ENCODE assay signal across 30 cellular contexts in the genomic region with DNA sequence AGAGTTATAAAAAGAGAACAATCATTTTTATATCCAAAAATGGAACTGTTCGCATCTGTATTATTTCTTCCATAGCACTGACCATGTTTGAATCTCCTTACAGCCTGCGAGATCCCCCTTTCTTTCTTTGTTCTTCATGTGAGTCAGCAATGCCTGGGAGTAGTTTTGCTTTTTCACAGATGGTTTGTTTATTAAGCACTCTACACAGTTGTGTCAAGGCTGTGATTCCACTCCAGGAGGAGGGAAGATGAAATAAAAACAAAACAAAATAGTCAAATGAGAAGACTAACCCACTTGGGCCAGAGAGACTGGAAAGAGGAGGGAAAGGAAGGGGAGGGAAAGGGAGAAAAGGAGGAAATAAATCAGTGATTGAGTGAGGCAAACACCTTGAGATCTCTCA. TPM values are rescaled to one million over a fixed set of nuclear protein-coding genes. Genes with fewer than 3 reads are reported as not detected.
DNase-seq lines count a peak whose midpoint lies in the region; ATAC-seq, FAIRE-seq and TF ChIP-seq lines count a peak whose summit lies in the region.
"Had no signal": no experiment of that assay in that cellular context is flagged by ENCODE, and none has a peak within 500 bp of the region (broad histone marks: within the 10 kb centered on the region; RNA-seq: fewer than 3 reads in every experiment).

No MANE protein-coding gene starts in this region.

- H3K9me3 ChIP-seq in AG04450 (ENCODE audit: control insufficient read depth, insufficient read depth, low read length): no peaks in the 10 kb centered on the region
- no peaks in the 10 kb centered on the region for H3K9me3 ChIP-seq in pancreas
- no peaks in the 10 kb centered on the region for H3K9me3 ChIP-seq in gastrocnemius medialis
- H3K9me3 ChIP-seq in esophagus squamous epithelium: no peaks in the 10 kb centered on the region
- H3K9me3 ChIP-seq: suprapubic skin had no signal

- ATAC-seq in pancreas (no peak), gastrocnemius medialis (no peak)
- ATAC-seq: activated CD4-positive, CD25-positive, alpha-beta regulatory T cell treated with anti-CD3 and anti-CD28 coated beads, Interleukin-2, amount 50 U/mL, for 24 hours; activated CD8-positive, alpha-beta T cell treated with anti-CD3 and anti-CD28 coated beads, Interleukin-2, amount 10 ng/mL, durations not matched to agents 7 days and 5 days; activated naive CD8-positive, alpha-beta T cell treated with anti-CD3 and anti-CD28 coated beads, Interleukin-2, amount 50 U/mL, for 24 hours; effector memory CD8-positive, alpha-beta T cell; esophagus mucosa; left colon; PC-3; stimulated activated memory B cell treated with anti-CD40 and anti-IgM and Interleukin-4, amounts not matched to agents 10 μg/mL and 1 μg/mL and 100 μg/mL, for 72 hours had no signal

- H3K4me3 ChIP-seq in AG04450 (ENCODE audit: low read depth, low read length): no peak overlapping the region
- H3K4me3 ChIP-seq in pancreas: no peak overlapping the region
- no peak overlapping the region for H3K4me3 ChIP-seq in gastrocnemius medialis
- H3K4me3 ChIP-seq in esophagus squamous epithelium: no peak overlapping the region
- H3K4me3 ChIP-seq: suprapubic skin had no signal

- in situ Hi-C loops in GM13976 (cut with MboI; ENCODE audit: low sequenced_read_pairs, unreplicated experiment): no loop called here
- in situ Hi-C loops in gastrocnemius medialis (cut with MboI; ENCODE audit: low sequenced_read_pairs in 4 of 4): no loop called here

- H3K9me3 Mint-ChIP-seq in chondrocyte (ENCODE audit: low read depth): no peaks in the 10 kb centered on the region
- H3K9me3 Mint-ChIP-seq: activated naive CD8-positive, alpha-beta T cell treated with anti-CD3 and anti-CD28 coated beads, Interleukin-2, amount 50 U/mL, for 24 hours; effector memory CD8-positive, alpha-beta T cell; memory B cell; stimulated activated memory B cell treated with anti-CD40 and anti-IgM and Interleukin-4, amounts not matched to agents 10 μg/mL and 1 μg/mL and 100 μg/mL, for 72 hours had no signal

- H3K4me1 Mint-ChIP-seq in chondrocyte (ENCODE audit: low read depth): no peaks in the 10 kb centered on the region
- H3K4me1 Mint-ChIP-seq: stimulated activated memory B cell treated with anti-CD40 and anti-IgM and Interleukin-4, amounts not matched to agents 10 μg/mL and 1 μg/mL and 100 μg/mL, for 72 hours had no signal

- TF ChIP-seq POLR2A in gastrocnemius medialis (IDR thresholded peaks at IDR 0.05) (no peak), esophagus squamous epithelium (IDR thresholded peaks at IDR 0.05) (no peak)

- DNase-seq in AG04450 (ENCODE audit: low read depth, low spot score): peak; percentile 20
- DNase-seq in GM13976 (ENCODE audit: low spot score): peak; percentile 15
- DNase-seq in amniotic epithelial cell (ENCODE audit: low read depth): peak; percentile 16
- DNase-seq in kidney glomerular epithelial cell (lab: John Stamatoyannopoulos, UW): peak; percentile 68
- no peak for DNase-seq in chondrocyte (ENCODE audit: low spot score)
- no peak for DNase-seq in pancreas
- no peak for DNase-seq in gastrocnemius medialis
- no peak for DNase-seq in esophagus squamous epithelium (lab: John Stamatoyannopoulos, UW)
- DNase-seq: activated CD8-positive, alpha-beta T cell treated with anti-CD3 and anti-CD28 coated beads, Interleukin-2, amount 10 ng/mL, durations not matched to agents 7 days and 5 days; activated effector memory CD4-positive, alpha-beta T cell treated with anti-CD3 and anti-CD28 coated beads, Interleukin-2, amount 50 U/mL, for 16 hours; activated naive CD8-positive, alpha-beta T cell treated with anti-CD3 and anti-CD28 coated beads, Interleukin-2, amount 50 U/mL, for 24 hours; activated T-cell treated with anti-CD3 and anti-CD28 coated beads for 4 hours; brain microvascular endothelial cell; effector memory CD8-positive, alpha-beta T cell; left colon; NCI-H1436 treated with DMSO at 0.1 percent for 48 hours; NCI-H2171; NCI-H524; PC-3; SHP77; stimulated activated CD4-positive, alpha-beta T cell treated with anti-CD3 and anti-CD28 coated beads, Interleukin-2, amount 100 ng/mL, for 48 hours had no signal

- peaks cover 2% of the 10 kb centered on the region for H3K27me3 Mint-ChIP-seq in chondrocyte (ENCODE audit: low read depth)
- H3K27me3 Mint-ChIP-seq: activated naive CD8-positive, alpha-beta T cell treated with anti-CD3 and anti-CD28 coated beads, Interleukin-2, amount 50 U/mL, for 24 hours; effector memory CD8-positive, alpha-beta T cell; stimulated activated memory B cell treated with anti-CD40 and anti-IgM and Interleukin-4, amounts not matched to agents 10 μg/mL and 1 μg/mL and 100 μg/mL, for 72 hours had no signal

- no peak overlapping the region for H3K4me3 Mint-ChIP-seq in chondrocyte (ENCODE audit: unreplicated experiment)
- H3K4me3 Mint-ChIP-seq: activated CD8-positive, alpha-beta T cell treated with anti-CD3 and anti-CD28 coated beads, Interleukin-2, amount 10 ng/mL, durations not matched to agents 7 days and 5 days; activated naive CD8-positive, alpha-beta T cell treated with anti-CD3 and anti-CD28 coated beads, Interleukin-2, amount 50 U/mL, for 24 hours; effector memory CD8-positive, alpha-beta T cell; memory B cell; stimulated activated memory B cell treated with anti-CD40 and anti-IgM and Interleukin-4, amounts not matched to agents 10 μg/mL and 1 μg/mL and 100 μg/mL, for 72 hours had no signal

- no peak for TF ChIP-seq CTCF in AG04450 (IDR thresholded peaks at IDR 0.05; ENCODE audit: low read depth, low read length)
- TF ChIP-seq CTCF in GM13976 (IDR thresholded peaks at IDR 0.05; ENCODE audit: borderline replicate concordance, control extremely low read depth, extremely low read depth, insufficient read depth, missing control alignments): no peak
- TF ChIP-seq CTCF in chondrocyte (IDR thresholded peaks at IDR 0.05): no peak
- TF ChIP-seq CTCF in pancreas (IDR thresholded peaks at IDR 0.05): no peak
- TF ChIP-seq CTCF in gastrocnemius medialis (IDR thresholded peaks at IDR 0.05 in 4 of 5, conservative IDR thresholded peaks at IDR 0.05 in 1 of 5): no peak
- TF ChIP-seq CTCF in esophagus squamous epithelium (IDR thresholded peaks at IDR 0.05): no peak

- H3K4me1 ChIP-seq in pancreas (no peaks in the 10 kb centered on the region), gastrocnemius medialis (no peaks in the 10 kb centered on the region), esophagus squamous epithelium (no peaks in the 10 kb centered on the region)
- H3K4me1 ChIP-seq: suprapubic skin had no signal

- CTCF ChIA-PET in AG04450 (lab: Charles Lee): no interaction called here

- H3K27ac ChIP-seq in AG04450 (ENCODE audit: low read depth, low read length) (no peak overlapping the region), pancreas (no peak overlapping the region), gastrocnemius medialis (no peak overlapping the region), esophagus squamous epithelium (no peak overlapping the region)
- H3K27ac ChIP-seq: brain microvascular endothelial cell, suprapubic skin had no signal

- no peak overlapping the region for H3K27ac Mint-ChIP-seq in chondrocyte (ENCODE audit: unreplicated experiment)
- H3K27ac Mint-ChIP-seq: activated CD8-positive, alpha-beta T cell treated with anti-CD3 and anti-CD28 coated beads, Interleukin-2, amount 10 ng/mL, durations not matched to agents 7 days and 5 days; activated naive CD8-positive, alpha-beta T cell treated with anti-CD3 and anti-CD28 coated beads, Interleukin-2, amount 50 U/mL, for 24 hours; effector memory CD8-positive, alpha-beta T cell; memory B cell; stimulated activated memory B cell treated with anti-CD40 and anti-IgM and Interleukin-4, amounts not matched to agents 10 μg/mL and 1 μg/mL and 100 μg/mL, for 72 hours had no signal

- no peaks in the 10 kb centered on the region for H3K36me3 Mint-ChIP-seq in chondrocyte (ENCODE audit: low read depth)
- H3K36me3 Mint-ChIP-seq: memory B cell; stimulated activated memory B cell treated with anti-CD40 and anti-IgM and Interleukin-4, amounts not matched to agents 10 μg/mL and 1 μg/mL and 100 μg/mL, for 72 hours had no signal

- POLR2A ChIA-PET in AG04450 (lab: Yijun Ruan, JAX): no interaction called here

- 77 to 80% methylated on average over 2 of the region's 2 CpGs for WGBS in pancreas, 2 donors
- WGBS in esophagus squamous epithelium, 2 donors: 61 to 69% methylated on average over 2 of the region's 2 CpGs

- no peak for FAIRE-seq in pancreas (lab: Jason Lieb, UNC)
- FAIRE-seq: urothelium cell line had no signal

- H3K27me3 ChIP-seq in AG04450 (ENCODE audit: control insufficient read depth, insufficient read depth, low read length) (no peaks in the 10 kb centered on the region), pancreas (no peaks in the 10 kb centered on the region), gastrocnemius medialis (no peaks in the 10 kb centered on the region), esophagus squamous epithelium (no peaks in the 10 kb centered on the region)
- H3K27me3 ChIP-seq: brain microvascular endothelial cell had no signal

- H3K36me3 ChIP-seq in pancreas: no peaks in the 10 kb centered on the region
- H3K36me3 ChIP-seq in gastrocnemius medialis: no peaks in the 10 kb centered on the region
- no peaks in the 10 kb centered on the region for H3K36me3 ChIP-seq in esophagus squamous epithelium
- H3K36me3 ChIP-seq: brain microvascular endothelial cell, suprapubic skin had no signal

- intact Hi-C loops in pancreas (cut with DNase I) (no loop called here), gastrocnemius medialis (cut with DNase I; ENCODE audit: low total_unique reads) (no loop called here), esophagus squamous epithelium (cut with DNase I) (no loop called here)

RNA-seq across cellular contexts. Expression of a gene that starts 7.8 kb away (rescaled TPM):
- polyA plus RNA-seq in AG04450 (2011; rRNA removed) (not detected in 2 replicates), pancreas (1 to 10 TPM in 1 of 2 donors, not detected in 1; 1.2 TPM)
- not detected in 2 replicates for polyA minus RNA-seq in AG04450 (2011; rRNA and poly(A)+ RNA removed)
- total RNA-seq in chondrocyte (not detected in 3 replicates), pancreas (not detected), gastrocnemius medialis (under 1 TPM in 1 of 4 donors, not detected in 3; 0.36 TPM), esophagus squamous epithelium (under 1 TPM in 1 of 4 donors, not detected in 3; 0.57 TPM)
- total RNA-seq: A673; activated CD8-positive, alpha-beta T cell treated with anti-CD3 and anti-CD28 coated beads, Interleukin-2, amount 10 ng/mL, durations not matched to agents 7 days and 5 days; esophagus mucosa; left colon; omental fat pad; PC-3; suprapubic skin had no signal
- polyA plus RNA-seq: BJ had no signal

RNA-seq across cellular contexts. Expression of a gene that starts 34.0 kb away (rescaled TPM):
- not detected in 2 replicates for polyA plus RNA-seq in AG04450 (2011; rRNA removed)
- polyA minus RNA-seq in AG04450 (2011; rRNA and poly(A)+ RNA removed): not detected in 2 replicates
- not detected in 3 replicates for total RNA-seq in chondrocyte
- not detected for total RNA-seq in pancreas
- not detected for polyA plus RNA-seq in pancreas
- total RNA-seq in gastrocnemius medialis: not detected
- total RNA-seq in esophagus squamous epithelium: 1 to 10 TPM in 3 of 4 donors, not detected in 1; 1.9 to 3.3 (median 2.4) TPM
- total RNA-seq: A673; activated CD8-positive, alpha-beta T cell treated with anti-CD3 and anti-CD28 coated beads, Interleukin-2, amount 10 ng/mL, durations not matched to agents 7 days and 5 days; left colon; omental fat pad; PC-3 had no signal
- polyA plus RNA-seq: BJ had no signal

Comparison
In these comparisons a context has a peak if more than half of its experiments do, and no peak if none do; other contexts are left out.
1. DNase-seq: peak in AG04450 (single experiment), GM13976 (single experiment), amniotic epithelial cell (single experiment) and kidney glomerular epithelial cell (single experiment); none in chondrocyte (single experiment), pancreas (0 of 6), gastrocnemius medialis (0 of 2) and esophagus squamous epithelium (single experiment).